ENCODE assay signal across 1 cellular context in genomic region chr18:34031810-34032209, GRCh38.
TF ChIP-seq lines count a peak whose summit lies in the region.

No MANE protein-coding gene starts in this region.

TF ChIP-seq in HepG2, 621 proteins besides CTCF, POLR2A, EP300 and RAD21 (continued from another document):
- TF ChIP-seq USF2 (IDR thresholded peaks at IDR 0.05; ENCODE audit: low read depth, low read length) (no peak), USF2 (CRISPR knock-in tag; IDR thresholded peaks at IDR 0.05; ENCODE audit: borderline replicate concordance) (no peak)
